In the genomic region with DNA sequence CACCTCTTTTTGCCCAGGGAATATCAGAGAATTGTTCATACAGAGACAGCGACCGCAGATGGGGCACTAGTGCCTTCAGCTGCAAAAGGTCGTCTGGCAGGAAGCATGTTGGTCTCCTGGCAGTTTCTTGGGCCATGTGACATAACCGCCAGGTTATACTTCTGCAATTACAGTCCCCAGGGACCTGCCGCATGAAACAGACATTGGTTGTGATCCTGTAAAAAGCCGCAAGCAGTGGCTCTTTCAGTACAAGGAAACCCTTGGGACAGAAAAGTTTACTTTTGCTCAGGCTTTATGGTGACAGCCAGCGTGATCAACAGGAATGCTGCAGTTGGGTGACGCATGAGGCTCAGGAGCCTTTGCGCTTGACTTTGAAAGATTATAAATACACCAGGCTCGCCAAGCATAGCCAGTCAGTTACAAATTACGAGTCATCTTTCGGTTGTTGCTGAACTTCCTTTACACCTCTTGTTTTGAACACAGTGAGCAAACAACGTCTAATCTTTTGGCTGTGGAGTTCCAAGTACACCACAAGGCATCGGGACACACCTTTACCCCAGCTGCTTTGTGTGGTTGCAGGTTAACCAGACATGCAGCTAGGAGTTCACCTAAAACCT, we compare ENCODE assay signal across 8 cellular contexts. TPM values are rescaled to one million over a fixed set of nuclear protein-coding genes. Genes with fewer than 3 reads are reported as not detected.
DNase-seq lines count a peak whose midpoint lies in the region; ATAC-seq and TF ChIP-seq lines count a peak whose summit lies in the region.

No MANE protein-coding gene starts in this region.

- no peaks in the 10 kb centered on the region for H3K27me3 ChIP-seq in breast epithelium

- H3K27ac Mint-ChIP-seq in MCF 10A (ENCODE audit: low read depth, unreplicated experiment) = no peak overlapping the region
- H3K27ac Mint-ChIP-seq in immature natural killer cell = peak overlapping the region; percentile 87 to 99 (median 96)

- no peak overlapping the region for H3K27ac ChIP-seq in breast epithelium

- H3K4me1 ChIP-seq in breast epithelium = no peaks in the 10 kb centered on the region

- H3K4me3 Mint-ChIP-seq in MCF 10A (ENCODE audit: unreplicated experiment) (no peak overlapping the region), immature natural killer cell (peak overlapping the region; percentile 46 to 92 (median 62))

- H3K36me3 ChIP-seq in breast epithelium = no peaks in the 10 kb centered on the region

- intact Hi-C loops in MCF 10A (cut with micrococcal nuclease) = no loop called here
- intact Hi-C loops in breast epithelium (cut with DNase I; ENCODE audit: low total_unique reads) = no loop called here

- no peak overlapping the region for H3K4me3 ChIP-seq in breast epithelium

- H3K9me3 Mint-ChIP-seq in MCF 10A (ENCODE audit: unreplicated experiment) (no peaks in the 10 kb centered on the region), immature natural killer cell (no peaks in the 10 kb centered on the region)

- POLR2A ChIA-PET in MCF 10A (lab: Yijun Ruan, JAX) = interaction anchor here (0.7 to 1.5 kb wide), 6 partner anchors 9 to 230 kb away, joined by 3 to 4 read pairs (median 3); no protein-coding TSS in a partner anchor

- DNase-seq in MCF 10A (ENCODE audit: unreplicated experiment) = peak; percentile 7
- no peak for DNase-seq in breast epithelium (ENCODE audit: low spot score in 2 of 2)
- peak; percentile 97 for DNase-seq in NOMO-1 treated with DMSO at 0.1 percent for 48 hours (lab: John Stamatoyannopoulos, UW; ENCODE audit: unreplicated experiment)
- peak; percentile 29 for DNase-seq in activated T-cell treated with anti-CD3 and anti-CD28 coated beads for 4 hours
- peak; percentile 53 to 62 (median 55) for DNase-seq in immature natural killer cell
- peak; percentile 47 for DNase-seq in ureter (ENCODE audit: low spot score)
- DNase-seq in NCI-H1417 treated with DMSO at 0.1 percent for 48 hours (lab: John Stamatoyannopoulos, UW) = no peak

- no peaks in the 10 kb centered on the region for H3K27me3 Mint-ChIP-seq in MCF 10A (ENCODE audit: insufficient read depth, unreplicated experiment)
- H3K27me3 Mint-ChIP-seq in immature natural killer cell (ENCODE audit: low read depth in 3 of 3) = peaks cover 9 to 29% (median 17%) of the 10 kb centered on the region in 3 donors

- TF ChIP-seq POLR2A in breast epithelium (IDR thresholded peaks at IDR 0.05) = no peak

- BruUV-seq in MCF 10A (replicated peaks; lab: Mats Ljungman, UMichigan) = no TSS peak

- CTCF ChIA-PET in MCF 10A (lab: Yijun Ruan, JAX) = interaction anchor here (0.6 to 1.1 kb wide), 3 partner anchors 13 to 55 kb away, joined by 3 to 5 read pairs (median 3); no protein-coding TSS in a partner anchor

- H3K36me3 Mint-ChIP-seq in MCF 10A (ENCODE audit: insufficient read depth, unreplicated experiment) (no peaks in the 10 kb centered on the region), immature natural killer cell (peaks cover 18 to 38% (median 30%) of the 10 kb centered on the region in 3 donors)

- H3K9me3 ChIP-seq in breast epithelium = no peaks in the 10 kb centered on the region

- H3K4me1 Mint-ChIP-seq in MCF 10A (ENCODE audit: insufficient read depth, unreplicated experiment) = no peaks in the 10 kb centered on the region
- peaks cover 71 to 72% of the 10 kb centered on the region in 2 donors for H3K4me1 Mint-ChIP-seq in immature natural killer cell

- no peak for TF ChIP-seq CTCF in MCF 10A (IDR thresholded peaks at IDR 0.05; ENCODE audit: unreplicated experiment)
- TF ChIP-seq CTCF in breast epithelium (IDR thresholded peaks at IDR 0.05) = no peak

- peak; percentile 77 for ATAC-seq in HG02981 (IDR thresholded peaks at IDR 0.05; ENCODE audit: unreplicated experiment)

RNA-seq across cellular contexts. Expression of gene UBE2L5, which starts 50.5 kb away (rescaled TPM):
- total RNA-seq in MCF 10A (2022) = not detected in 2 replicates
- total RNA-seq in breast epithelium = 1 to 10 TPM in 1 of 3 donors, under 1 TPM in 1, not detected in 1; 0.98 to 1.3 TPM
- polyA plus RNA-seq in immature natural killer cell = not detected
- total RNA-seq in ureter = not detected

Comparison
In these comparisons a context has a peak if more than half of its experiments do, and no peak if none do; other contexts are left out.
1. DNase-seq: peak in MCF 10A (single experiment), NOMO-1 treated with DMSO at 0.1 percent for 48 hours (single experiment), activated T-cell treated with anti-CD3 and anti-CD28 coated beads for 4 hours (single experiment), immature natural killer cell (3 of 3) and ureter (single experiment); none in breast epithelium (0 of 2) and NCI-H1417 treated with DMSO at 0.1 percent for 48 hours (single experiment).